Comparison of ENCODE assay signal across 9 cellular contexts in genomic region chr11:69950120-69950519, GRCh38.
DNase-seq lines count a peak whose midpoint lies in the region; ATAC-seq and TF ChIP-seq lines count a peak whose summit lies in the region.
"Had no signal": no experiment of that assay in that cellular context is flagged by ENCODE, and none has a peak within 500 bp of the region (broad histone marks: within the 10 kb centered on the region; RNA-seq: fewer than 3 reads in every experiment).

No MANE protein-coding gene starts in this region.

- H3K4me3 ChIP-seq in HUES48 (ENCODE audit: low read depth, low read length) (no peak overlapping the region), astrocyte of the spinal cord (ENCODE audit: low read depth, low read length) (no peak overlapping the region), mucosa of descending colon (no peak overlapping the region)
- H3K4me3 ChIP-seq: MG63 had no signal

- no peaks in the 10 kb centered on the region for H3K36me3 ChIP-seq in HUES48 (ENCODE audit: control insufficient read depth, insufficient read depth, low read length)
- H3K36me3 ChIP-seq in mucosa of descending colon (ENCODE audit: low read depth) = no peaks in the 10 kb centered on the region
- H3K36me3 ChIP-seq: MG63 had no signal

- H3K27ac ChIP-seq in HUES48 (ENCODE audit: low read depth, low read length) = peak overlapping the region; percentile 82

- H3K27me3 ChIP-seq in HUES48 (ENCODE audit: control insufficient read depth, insufficient read depth, low read length) = no peaks in the 10 kb centered on the region; the same call in 1 of the 2 replicates
- H3K27me3 ChIP-seq: MG63 had no signal

- intact Hi-C loops in mucosa of descending colon (cut with DNase I, micrococcal nuclease) = no loop called here

- in situ Hi-C loops in astrocyte of the spinal cord (cut with HindIII; ENCODE audit: low sequenced_read_pairs) = no loop called here

- H3K9ac ChIP-seq in HUES48 (ENCODE audit: low read depth, low read length) = no peak overlapping the region

- ATAC-seq in mucosa of descending colon = peak; percentile 52
- ATAC-seq in GM19463 (IDR thresholded peaks at IDR 0.05; ENCODE audit: unreplicated experiment) = no peak

- TF ChIP-seq CTCF in astrocyte of the spinal cord (IDR thresholded peaks at IDR 0.05; ENCODE audit: low read depth, low read length) (peak; percentile 62), mucosa of descending colon (IDR thresholded peaks at IDR 0.05) (no peak)

- DNase-seq in ELR (ENCODE audit: low read depth) (peak; percentile 51), astrocyte of the spinal cord (ENCODE audit: low read depth, low spot score) (peak; percentile 12), mucosa of descending colon (peak; percentile 24 to 48 (median 45)), GM03348 (ENCODE audit: low spot score) (no peak), NCI-H128 (lab: John Stamatoyannopoulos, UW; ENCODE audit: unreplicated experiment) (no peak), ureter (ENCODE audit: low spot score) (no peak)

- peaks cover 23% of the 10 kb centered on the region for H3K4me1 ChIP-seq in HUES48 (ENCODE audit: control insufficient read depth, insufficient read depth, low read length)
- peaks cover 7% of the 10 kb centered on the region for H3K4me1 ChIP-seq in mucosa of descending colon (ENCODE audit: low read depth)

- no peaks in the 10 kb centered on the region for H3K9me3 ChIP-seq in HUES48 (ENCODE audit: control insufficient read depth, insufficient read depth, low read length)
- no peaks in the 10 kb centered on the region for H3K9me3 ChIP-seq in mucosa of descending colon

Comparison
In these comparisons a context has a peak if more than half of its experiments do, and no peak if none do; other contexts are left out.
1. DNase-seq: peak in ELR (single experiment), astrocyte of the spinal cord (single experiment) and mucosa of descending colon (3 of 3); none in GM03348 (single experiment), NCI-H128 (single experiment) and ureter (single experiment).